30 cellular contexts compared by ENCODE assay signal in genomic region chr3:46278816-46279672, GRCh38. TPM values are rescaled to one million over a fixed set of nuclear protein-coding genes. Genes with fewer than 3 reads are reported as not detected.
DNase-seq lines count a peak whose midpoint lies in the region; ATAC-seq and TF ChIP-seq lines count a peak whose summit lies in the region.
"Had no signal": no experiment of that assay in that cellular context is flagged by ENCODE, and none has a peak within 500 bp of the region (broad histone marks: within the 10 kb centered on the region; RNA-seq: fewer than 3 reads in every experiment).

No MANE protein-coding gene starts in this region.

- H3K27ac Mint-ChIP-seq in stimulated activated naive CD8-positive, alpha-beta T cell treated with anti-CD3 and anti-CD28 coated beads, Interleukin-15, amount 100 ng/mL, for 72 hours, result peak overlapping the region in 1 of 2 donors; percentile 36
- H3K27ac Mint-ChIP-seq in activated T-helper 2 cell treated with anti-CD3 and anti-CD28 coated beads, Interferon-gamma antibody, Interleukin-2, Interleukin-4, amounts not matched to agents 10 μg/mL and 5 μg/mL and 100 μg/mL, durations not matched to agents 14 hours and 24 hours and 36 hours, result peak overlapping the region; percentile 58
- H3K27ac Mint-ChIP-seq: mesothelial cell of epicardium; stimulated activated memory B cell treated with anti-CD40 and anti-IgM and Interleukin-4, amounts not matched to agents 10 μg/mL and 1 μg/mL and 100 μg/mL, for 72 hours had no signal

- TF ChIP-seq CTCF in MM.1S (IDR thresholded peaks at IDR 0.05; ENCODE audit: low read length) (no peak), hepatocyte (IDR thresholded peaks at IDR 0.05; ENCODE audit: poor library complexity) (no peak)

- no peak for DNase-seq in stimulated activated naive CD8-positive, alpha-beta T cell treated with anti-CD3 and anti-CD28 coated beads, Interleukin-15, amount 100 ng/mL, for 72 hours
- DNase-seq in stimulated activated naive CD8-positive, alpha-beta T cell treated with anti-CD3 and anti-CD28 coated beads, Interleukin-15, Interleukin-2, amounts not matched to agents 100 U/mL and 50 U/mL, for 24 hours, result no peak
- DNase-seq in MM.1S, result peak; percentile 79
- no peak for DNase-seq in activated T-helper 2 cell treated with anti-CD3 and anti-CD28 coated beads, Interferon-gamma antibody, Interleukin-2, Interleukin-4, amounts not matched to agents 10 μg/mL and 5 μg/mL and 100 μg/mL, durations not matched to agents 14 hours and 24 hours and 36 hours (ENCODE audit: low spot score)
- no peak for DNase-seq in epidermal melanocyte (ENCODE audit: insufficient read length, low spot score)
- DNase-seq in hepatocyte (ENCODE audit: low spot score), result no peak
- DNase-seq: activated CD4-positive, alpha-beta T cell treated with anti-CD3 and anti-CD28 coated beads for 1 hour; activated gamma-delta T cell; amniotic stem cell; brain microvascular endothelial cell; Calu3; GOT3; islet precursor cell; naive B cell; NCI-H1048; NCI-H1694; NCI-H510A treated with DMSO at 0.1 percent for 48 hours; NK-92 treated with Interleukin-12 subunit alpha and Interleukin-12 subunit beta, amount 100 ng/mL, for 24 hours; nucleus accumbens; SHP77; stimulated activated CD4-positive, alpha-beta T cell treated with anti-CD3 and anti-CD28 coated beads, Interleukin-4, amount 100 ng/mL, for 24 hours; testis had no signal

- peak; percentile 36 for ATAC-seq in stimulated activated naive CD8-positive, alpha-beta T cell treated with anti-CD3 and anti-CD28 coated beads, Interleukin-15, amount 100 ng/mL, for 72 hours
- ATAC-seq in stimulated activated naive CD8-positive, alpha-beta T cell treated with anti-CD3 and anti-CD28 coated beads, Interleukin-15, Interleukin-2, amounts not matched to agents 100 U/mL and 50 U/mL, for 24 hours, result no peak
- no peak for ATAC-seq in HG03457 (IDR thresholded peaks at IDR 0.05; ENCODE audit: unreplicated experiment)
- ATAC-seq: sciatic nerve; stimulated activated memory B cell treated with anti-CD40 and anti-IgM and Interleukin-4, amounts not matched to agents 10 μg/mL and 1 μg/mL and 100 μg/mL, for 72 hours had no signal

- WGBS in hepatocyte (ENCODE audit: low lambda C conversion rate, missing lambda C conversion rate), result 94% methylated on average over 3 of the region's 3 CpGs

- peaks cover 0 to 13% of the 10 kb centered on the region in 2 donors for H3K9me3 Mint-ChIP-seq in stimulated activated naive CD8-positive, alpha-beta T cell treated with anti-CD3 and anti-CD28 coated beads, Interleukin-15, amount 100 ng/mL, for 72 hours
- peaks cover 18% of the 10 kb centered on the region for H3K9me3 Mint-ChIP-seq in activated T-helper 2 cell treated with anti-CD3 and anti-CD28 coated beads, Interferon-gamma antibody, Interleukin-2, Interleukin-4, amounts not matched to agents 10 μg/mL and 5 μg/mL and 100 μg/mL, durations not matched to agents 14 hours and 24 hours and 36 hours

- H3K4me3 ChIP-seq in MM.1S (ENCODE audit: low read length) (no peak overlapping the region), hepatocyte (no peak overlapping the region)
- H3K4me3 ChIP-seq: BLaER1 treated with 17β-estradiol and CSF1 and Interleukin-3, amounts not matched to agents 10 nM and 100 nM; prostate gland; testis had no signal

- H3K4me1 ChIP-seq in MM.1S (ENCODE audit: low read length) (peaks cover 77% of the 10 kb centered on the region), hepatocyte (ENCODE audit: insufficient read depth) (no peaks in the 10 kb centered on the region)
- H3K4me1 ChIP-seq: prostate gland, testis had no signal

- peak overlapping the region; percentile 18; the same call in 1 of the 2 replicates for H3K4me2 ChIP-seq in MM.1S (ENCODE audit: low read depth, low read length)
- H3K4me2 ChIP-seq in hepatocyte, result no peak overlapping the region
- H3K4me2 ChIP-seq: BLaER1 treated with 17β-estradiol and CSF1 and Interleukin-3, amounts not matched to agents 10 nM and 100 nM had no signal

- H3K9ac ChIP-seq in MM.1S (ENCODE audit: low read length), result 0 out of 2 replicates have a peak overlapping the region, but pooled peaks have one; percentile 2
- H3K9ac ChIP-seq: BLaER1 treated with 17β-estradiol and CSF1 and Interleukin-3, amounts not matched to agents 10 nM and 100 nM had no signal

- H2AFZ ChIP-seq in MM.1S (ENCODE audit: low read length), result no peak overlapping the region
- no peak overlapping the region for H2AFZ ChIP-seq in hepatocyte

- H3K4me3 Mint-ChIP-seq in stimulated activated naive CD8-positive, alpha-beta T cell treated with anti-CD3 and anti-CD28 coated beads, Interleukin-15, amount 100 ng/mL, for 72 hours, result peak overlapping the region in 1 of 2 donors; percentile 10
- H3K4me3 Mint-ChIP-seq in activated T-helper 2 cell treated with anti-CD3 and anti-CD28 coated beads, Interferon-gamma antibody, Interleukin-2, Interleukin-4, amounts not matched to agents 10 μg/mL and 5 μg/mL and 100 μg/mL, durations not matched to agents 14 hours and 24 hours and 36 hours (ENCODE audit: low read depth), result peak overlapping the region; percentile 10
- H3K4me3 Mint-ChIP-seq: mesothelial cell of epicardium; stimulated activated memory B cell treated with anti-CD40 and anti-IgM and Interleukin-4, amounts not matched to agents 10 μg/mL and 1 μg/mL and 100 μg/mL, for 72 hours had no signal

- H3K79me2 ChIP-seq in MM.1S (ENCODE audit: low read length) (no peaks in the 10 kb centered on the region), hepatocyte (no peaks in the 10 kb centered on the region)

- H3K9me2 ChIP-seq in MM.1S (replicated peaks; ENCODE audit: insufficient read depth, low read length), result no peaks in the 10 kb centered on the region
- no peaks in the 10 kb centered on the region for H3K9me2 ChIP-seq in hepatocyte (replicated peaks; ENCODE audit: insufficient read depth)

- intact Hi-C loops in activated T-helper 2 cell treated with anti-CD3 and anti-CD28 coated beads, Interferon-gamma antibody, Interleukin-2, Interleukin-4, amounts not matched to agents 10 μg/mL and 5 μg/mL and 100 μg/mL, durations not matched to agents 14 hours and 24 hours and 36 hours (cut with micrococcal nuclease), result no loop called here

- H4K20me1 ChIP-seq in MM.1S (ENCODE audit: insufficient read depth, low read length) (no peaks in the 10 kb centered on the region), hepatocyte (ENCODE audit: insufficient read depth, poor library complexity, severe bottlenecking) (no peaks in the 10 kb centered on the region)
- H4K20me1 ChIP-seq: BLaER1 treated with 17β-estradiol and CSF1 and Interleukin-3, amounts not matched to agents 10 nM and 100 nM had no signal

- peaks cover 19% of the 10 kb centered on the region for H3K27me3 Mint-ChIP-seq in stimulated activated naive CD8-positive, alpha-beta T cell treated with anti-CD3 and anti-CD28 coated beads, Interleukin-15, amount 100 ng/mL, for 72 hours
- peaks cover 30% of the 10 kb centered on the region for H3K27me3 Mint-ChIP-seq in activated T-helper 2 cell treated with anti-CD3 and anti-CD28 coated beads, Interferon-gamma antibody, Interleukin-2, Interleukin-4, amounts not matched to agents 10 μg/mL and 5 μg/mL and 100 μg/mL, durations not matched to agents 14 hours and 24 hours and 36 hours (ENCODE audit: low read depth)
- H3K27me3 Mint-ChIP-seq: naive B cell; stimulated activated memory B cell treated with anti-CD40 and anti-IgM and Interleukin-4, amounts not matched to agents 10 μg/mL and 1 μg/mL and 100 μg/mL, for 72 hours had no signal

- H3K27ac ChIP-seq in MM.1S (ENCODE audit: low read length), result peak overlapping the region; percentile 74
- no peak overlapping the region for H3K27ac ChIP-seq in hepatocyte
- H3K27ac ChIP-seq: BLaER1 treated with 17β-estradiol and CSF1 and Interleukin-3, amounts not matched to agents 10 nM and 100 nM; brain microvascular endothelial cell; prostate gland; testis had no signal

- H3K36me3 ChIP-seq in MM.1S (replicated peaks; ENCODE audit: insufficient read depth, low read length) (no peaks in the 10 kb centered on the region), hepatocyte (replicated peaks; ENCODE audit: insufficient read depth, low read depth) (no peaks in the 10 kb centered on the region)
- H3K36me3 ChIP-seq: brain microvascular endothelial cell, prostate gland had no signal

- H3K36me3 Mint-ChIP-seq in activated T-helper 2 cell treated with anti-CD3 and anti-CD28 coated beads, Interferon-gamma antibody, Interleukin-2, Interleukin-4, amounts not matched to agents 10 μg/mL and 5 μg/mL and 100 μg/mL, durations not matched to agents 14 hours and 24 hours and 36 hours (ENCODE audit: low read depth), result peaks cover 16% of the 10 kb centered on the region
- H3K36me3 Mint-ChIP-seq: mesothelial cell of epicardium had no signal

- H3K9me3 ChIP-seq in MM.1S (replicated peaks; ENCODE audit: insufficient read depth, low read length) (no peaks in the 10 kb centered on the region), hepatocyte (ENCODE audit: low read depth) (no peaks in the 10 kb centered on the region)
- H3K9me3 ChIP-seq: prostate gland, testis had no signal

- H3F3A ChIP-seq in MM.1S (ENCODE audit: insufficient read depth, low read length), result peaks cover 34% of the 10 kb centered on the region

- H3K27me3 ChIP-seq in MM.1S (replicated peaks; ENCODE audit: insufficient read depth, low read length) (no peaks in the 10 kb centered on the region), hepatocyte (no peaks in the 10 kb centered on the region)
- H3K27me3 ChIP-seq: BLaER1 treated with 17β-estradiol and CSF1 and Interleukin-3, amounts not matched to agents 10 nM and 100 nM; brain microvascular endothelial cell; testis had no signal

- H3K4me1 Mint-ChIP-seq in stimulated activated naive CD8-positive, alpha-beta T cell treated with anti-CD3 and anti-CD28 coated beads, Interleukin-15, amount 100 ng/mL, for 72 hours, result peaks cover 74% of the 10 kb centered on the region
- H3K4me1 Mint-ChIP-seq in activated T-helper 2 cell treated with anti-CD3 and anti-CD28 coated beads, Interferon-gamma antibody, Interleukin-2, Interleukin-4, amounts not matched to agents 10 μg/mL and 5 μg/mL and 100 μg/mL, durations not matched to agents 14 hours and 24 hours and 36 hours (ENCODE audit: low read depth), result peaks cover 62% of the 10 kb centered on the region
- H3K4me1 Mint-ChIP-seq: mesothelial cell of epicardium had no signal

RNA-seq across cellular contexts. Expression of gene CCR3, which starts 36.8 kb away (rescaled TPM):
- not detected in 2 replicates for total RNA-seq in activated T-helper 2 cell treated with anti-CD3 and anti-CD28 coated beads, Interferon-gamma antibody, Interleukin-2, Interleukin-4, amounts not matched to agents 10 μg/mL and 5 μg/mL and 100 μg/mL, durations not matched to agents 14 hours and 24 hours and 36 hours
- 0.40 TPM in 1 of 2 replicates, not detected in the other for total RNA-seq in hepatocyte
- polyA plus RNA-seq in hepatocyte, result 0.12 TPM in 1 of 2 replicates, not detected in the other
- total RNA-seq: chondrocyte, glomerular endothelial cell, mesothelial cell of epicardium, prostate gland, sciatic nerve, testis had no signal
